In genomic region chr6:14366880-14367279, GRCh38 we compare ENCODE assay signal across 2 cellular contexts.
A peak's percentile ranks its signal among the peaks of the same experiment; 100 is the strongest.
TF ChIP-seq lines count a peak whose summit lies in the region.

No MANE protein-coding gene starts in this region.

TF ChIP-seq in liver, 16 proteins besides CTCF, POLR2A, EP300 and RAD21 (continued from another document):
- no peak for TF ChIP-seq REST (IDR thresholded peaks at IDR 0.05)
- peak; percentile 21 for TF ChIP-seq HNF4G (IDR thresholded peaks at IDR 0.05)
- TF ChIP-seq MAX (IDR thresholded peaks at IDR 0.05): no peak
- TF ChIP-seq YY1 (IDR thresholded peaks at IDR 0.05): no peak
- TF ChIP-seq HNF4A (conservative IDR thresholded peaks at IDR 0.05): peak; percentile 71 to 76

TF ChIP-seq in HepG2, 621 proteins besides CTCF, POLR2A, EP300 and RAD21 (continued from another document):
- TF ChIP-seq ZXDC (CRISPR knock-in tag; IDR thresholded peaks at IDR 0.05): no peak
- no peak for TF ChIP-seq ATF5 (CRISPR knock-in tag; IDR thresholded peaks at IDR 0.05; ENCODE audit: low read depth)
- no peak for TF ChIP-seq SP4 (CRISPR knock-in tag; IDR thresholded peaks at IDR 0.05)
- TF ChIP-seq TOE1 (CRISPR knock-in tag; IDR thresholded peaks at IDR 0.05): no peak
- no peak for TF ChIP-seq RFX5 (IDR thresholded peaks at IDR 0.05; ENCODE audit: low read depth, low read length)
- no peak for TF ChIP-seq LCORL (IDR thresholded peaks at IDR 0.05)
- no peak for TF ChIP-seq LCORL (CRISPR knock-in tag; IDR thresholded peaks at IDR 0.05)
- no peak for TF ChIP-seq HDAC1 (CRISPR knock-in tag; IDR thresholded peaks at IDR 0.05)
- TF ChIP-seq IRX3 (CRISPR knock-in tag; IDR thresholded peaks at IDR 0.05; ENCODE audit: borderline replicate concordance, low read depth): no peak
- TF ChIP-seq ZNF841 (CRISPR knock-in tag; IDR thresholded peaks at IDR 0.05; ENCODE audit: borderline replicate concordance): no peak
- TF ChIP-seq ZNF703 (CRISPR knock-in tag; IDR thresholded peaks at IDR 0.05; ENCODE audit: borderline replicate concordance): no peak
- no peak for TF ChIP-seq ZNF580 (CRISPR knock-in tag; IDR thresholded peaks at IDR 0.05; ENCODE audit: borderline replicate concordance, low read depth)
- TF ChIP-seq ZNF556 (CRISPR knock-in tag; IDR thresholded peaks at IDR 0.05; ENCODE audit: borderline replicate concordance): no peak
